In the genomic region with DNA sequence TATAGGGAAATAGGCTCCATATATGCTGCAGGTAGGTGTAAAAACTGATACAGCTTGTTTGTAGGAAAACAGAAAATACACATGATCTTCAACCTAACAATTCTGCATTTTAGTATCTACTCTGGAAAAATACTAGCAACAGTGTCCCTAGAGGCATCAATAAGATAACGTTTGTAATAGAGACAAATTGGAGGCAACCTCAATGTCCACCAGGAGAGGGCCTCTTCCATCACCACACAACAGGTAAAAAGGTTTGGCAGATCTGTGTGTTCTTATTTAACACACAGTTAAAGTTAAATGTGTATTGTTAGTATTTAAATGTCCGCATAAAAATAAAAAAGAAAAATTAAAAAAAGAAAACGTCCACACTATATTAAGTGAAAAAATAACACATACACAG, we compare ENCODE assay signal across 8 cellular contexts. TPM values are rescaled to one million over a fixed set of nuclear protein-coding genes. Genes with fewer than 3 reads are reported as not detected.
DNase-seq lines count a peak whose midpoint lies in the region; ATAC-seq and TF ChIP-seq lines count a peak whose summit lies in the region.

No MANE protein-coding gene starts in this region.

- peaks cover 17% of the 10 kb centered on the region for H3K79me2 ChIP-seq in OCI-LY3 (ENCODE audit: low read length)

- ATAC-seq in GM18498 (IDR thresholded peaks at IDR 0.05; ENCODE audit: unreplicated experiment) (no peak), HG03520 (IDR thresholded peaks at IDR 0.05; ENCODE audit: unreplicated experiment) (no peak)

- H3K9ac ChIP-seq in OCI-LY3 (ENCODE audit: low read length), result no peak overlapping the region

- TF ChIP-seq CTCF in GM12875 (IDR thresholded peaks at IDR 0.05; ENCODE audit: borderline replicate concordance, insufficient read depth, low read depth, low read length) (peak; percentile 48), OCI-LY3 (IDR thresholded peaks at IDR 0.05; ENCODE audit: low read depth, low read length) (peak; percentile 51), epithelial cell of proximal tubule (conservative IDR thresholded peaks at IDR 0.05; ENCODE audit: low read depth, low read length) (peak; percentile 71)

- no peak overlapping the region for H3K27ac ChIP-seq in OCI-LY3 (ENCODE audit: low read length)
- no peak overlapping the region for H3K27ac ChIP-seq in effector memory CD4-positive, alpha-beta T cell (ENCODE audit: insufficient read depth, low read length, poor library complexity, severe bottlenecking)

- peak; percentile 19 for DNase-seq in AG20443 (ENCODE audit: low spot score)
- DNase-seq in epithelial cell of proximal tubule (ENCODE audit: low read depth), result no peak
- DNase-seq in ecto neural progenitor cell (ENCODE audit: low spot score), result no peak
- DNase-seq in effector memory CD4-positive, alpha-beta T cell, result no peak

- no peak overlapping the region for H2AFZ ChIP-seq in OCI-LY3 (ENCODE audit: low read depth, low read length)

- H4K20me1 ChIP-seq in OCI-LY3 (ENCODE audit: insufficient read depth, low read length), result no peaks in the 10 kb centered on the region

- H3K4me1 ChIP-seq in OCI-LY3 (ENCODE audit: low read length), result peaks cover 35% of the 10 kb centered on the region
- H3K4me1 ChIP-seq in effector memory CD4-positive, alpha-beta T cell (ENCODE audit: control insufficient read depth, insufficient read depth, low read length, poor library complexity, severe bottlenecking), result peaks cover 6% of the 10 kb centered on the region

- H3K4me2 ChIP-seq in OCI-LY3 (ENCODE audit: low read length), result no peak overlapping the region

- H3K27me3 ChIP-seq in OCI-LY3 (ENCODE audit: low read depth, low read length), result no peaks in the 10 kb centered on the region
- no peaks in the 10 kb centered on the region for H3K27me3 ChIP-seq in effector memory CD4-positive, alpha-beta T cell (replicated peaks; ENCODE audit: control insufficient read depth, insufficient read depth, low read length, poor library complexity, severe bottlenecking)

- H3K9me3 ChIP-seq in OCI-LY3 (ENCODE audit: insufficient read depth, low read length), result no peaks in the 10 kb centered on the region
- no peaks in the 10 kb centered on the region for H3K9me3 ChIP-seq in effector memory CD4-positive, alpha-beta T cell (ENCODE audit: control insufficient read depth, low read length)

- no peak overlapping the region for H3K4me3 ChIP-seq in GM12875 (ENCODE audit: low read depth, low read length)
- H3K4me3 ChIP-seq in OCI-LY3 (ENCODE audit: low read length), result no peak overlapping the region
- no peak overlapping the region for H3K4me3 ChIP-seq in epithelial cell of proximal tubule (ENCODE audit: low read depth, low read length)
- no peak overlapping the region for H3K4me3 ChIP-seq in effector memory CD4-positive, alpha-beta T cell (ENCODE audit: insufficient read depth, low read depth, low read length, poor library complexity, severe bottlenecking)

- H3K36me3 ChIP-seq in OCI-LY3 (replicated peaks; ENCODE audit: low read depth, low read length), result peaks cover 48% of the 10 kb centered on the region
- peaks cover 66% of the 10 kb centered on the region for H3K36me3 ChIP-seq in effector memory CD4-positive, alpha-beta T cell (ENCODE audit: control insufficient read depth, insufficient read depth, low read length)

RNA-seq across cellular contexts. Expression of a gene that starts 5.4 kb away (rescaled TPM):
- total RNA-seq in epithelial cell of proximal tubule, result 45.6 and 53.2 TPM in 2 replicates

RNA-seq across cellular contexts. Expression of a gene that starts 28.5 kb away (rescaled TPM):
- 2.9 and 5.1 TPM in 2 replicates for total RNA-seq in epithelial cell of proximal tubule
